In the genomic region with DNA sequence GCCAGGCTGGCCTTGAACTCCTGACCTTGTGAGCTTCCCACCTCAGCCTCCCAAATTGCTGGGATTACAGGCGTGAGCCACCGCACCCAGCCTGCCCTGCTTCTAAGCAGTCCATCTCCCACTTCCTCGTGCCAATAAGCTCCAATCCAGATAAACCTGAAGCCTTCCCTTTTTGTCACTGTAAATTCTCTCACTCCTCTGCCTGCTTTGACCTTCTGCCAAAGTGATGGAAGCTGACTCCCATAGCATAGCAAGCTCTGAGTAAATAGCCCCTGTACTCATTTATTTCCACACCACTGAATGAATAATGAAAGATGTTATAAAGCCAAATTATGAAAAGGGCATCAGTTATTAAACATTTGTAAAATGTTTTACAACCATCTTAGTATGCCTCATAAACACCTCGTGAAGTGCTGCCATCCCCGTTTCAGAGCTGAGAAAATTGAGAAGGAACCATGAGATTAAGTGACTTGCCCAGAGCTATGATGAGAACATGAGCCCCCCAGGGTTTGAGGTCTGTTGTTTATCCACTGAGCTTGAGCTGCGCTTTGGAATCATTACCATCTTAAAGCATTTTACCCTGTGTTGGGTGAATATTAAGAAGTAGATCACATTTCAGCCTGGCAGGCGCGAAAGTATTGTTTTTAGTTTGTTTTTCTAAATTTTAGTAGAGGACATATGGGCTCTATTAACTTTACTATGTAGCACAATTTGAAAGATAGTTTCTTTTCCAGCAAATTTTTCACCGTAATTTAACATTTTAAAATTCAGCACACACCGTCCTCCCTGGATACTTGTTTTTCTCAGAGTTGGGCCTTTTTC, we compare ENCODE assay signal across 11 cellular contexts. TPM values are rescaled to one million over a fixed set of nuclear protein-coding genes. Genes with fewer than 3 reads are reported as not detected.
DNase-seq lines count a peak whose midpoint lies in the region; ATAC-seq, FAIRE-seq and TF ChIP-seq lines count a peak whose summit lies in the region.
"Had no signal": no experiment of that assay in that cellular context is flagged by ENCODE, and none has a peak within 500 bp of the region (broad histone marks: within the 10 kb centered on the region; RNA-seq: fewer than 3 reads in every experiment).

No MANE protein-coding gene starts in this region.

- peaks cover 0 to 7% (median 2%) of the 10 kb centered on the region in 3 donors for H3K4me1 Mint-ChIP-seq in T-cell

- no peaks in the 10 kb centered on the region for H3K9me1 ChIP-seq in K562 (ENCODE audit: control insufficient read depth, insufficient read depth, low read length)

- TF ChIP-seq RAD21 in K562 (CRISPR knock-in tag; conservative IDR thresholded peaks at IDR 0.05 in 1 of 2, IDR thresholded peaks at IDR 0.05 in 1 of 2) = no peak

- H3K36me3 Mint-ChIP-seq in T-cell = no peaks in the 10 kb centered on the region
- H3K36me3 Mint-ChIP-seq: natural killer cell treated with Interleukin-12 subunit alpha and Interleukin-12 subunit beta and Interleukin-15 and Interleukin-18, amount 100 ng/mL, for 72 hours had no signal

- no peak overlapping the region for H3K4me3 ChIP-seq in K562
- peak overlapping the region; percentile 36; the same call in 1 of the 2 replicates for H3K4me3 ChIP-seq in iPS-20b (ENCODE audit: low read length)
- peak overlapping the region in 3 of 4 donors; percentile 22 to 30 (median 24) for H3K4me3 ChIP-seq in sigmoid colon

- no peak overlapping the region for H3K27ac Mint-ChIP-seq in T-cell
- H3K27ac Mint-ChIP-seq: natural killer cell treated with Interleukin-12 subunit alpha and Interleukin-12 subunit beta and Interleukin-15 and Interleukin-18, amount 100 ng/mL, for 72 hours had no signal

- H4K20me1 ChIP-seq in K562 (replicated peaks; ENCODE audit: control insufficient read depth, insufficient read depth, low read length) = no peaks in the 10 kb centered on the region

- no TSS peak for BruUV-seq in K562 (replicated peaks; lab: Mats Ljungman, UMichigan)

- no peaks in the 10 kb centered on the region for H3K4me1 ChIP-seq in K562 (replicated peaks in 1 of 2; ENCODE audit: control insufficient read depth in 2 of 2, insufficient read depth in 2 of 2, low read length in 2 of 2)
- peaks cover 9% of the 10 kb centered on the region; the same call in 1 of the 2 replicates for H3K4me1 ChIP-seq in iPS-20b (ENCODE audit: insufficient read depth, low read length)
- peaks cover 0 to 21% (median 16%) of the 10 kb centered on the region in 4 donors for H3K4me1 ChIP-seq in sigmoid colon

- H3K4me3 Mint-ChIP-seq in T-cell = no peak overlapping the region
- H3K4me3 Mint-ChIP-seq: natural killer cell treated with Interleukin-12 subunit alpha and Interleukin-12 subunit beta and Interleukin-15 and Interleukin-18, amount 100 ng/mL, for 72 hours had no signal

- H3K27ac ChIP-seq in K562 (ENCODE audit: extremely low read depth, low read depth, low read length) = no peak overlapping the region
- H3K27ac ChIP-seq in iPS-20b (ENCODE audit: low read length) = peak overlapping the region; percentile 16
- H3K27ac ChIP-seq in sigmoid colon = peak overlapping the region; percentile 47 to 60 (median 56)

- FAIRE-seq in K562 (lab: Jason Lieb, UNC) = no peak

- CTCF ChIA-PET in K562 (lab: Yijun Ruan, JAX; ENCODE audit: low intra/inter-chr PET ratio) = no interaction called here
- CTCF ChIA-PET in T-cell (lab: Charles Lee) = no interaction called here

- H3K9ac ChIP-seq in K562 (ENCODE audit: insufficient read depth in 1 of 2, low read depth in 2 of 2, low read length in 2 of 2) (no peak overlapping the region), iPS-20b (ENCODE audit: low read depth, low read length) (peak overlapping the region; percentile 3; the same call in 1 of the 2 replicates)
- H3K9ac ChIP-seq: SK-N-SH had no signal

- TF ChIP-seq CTCF in K562 (IDR thresholded peaks at IDR 0.05 in 2 of 3, conservative IDR thresholded peaks at IDR 0.05 in 1 of 3; ENCODE audit: insufficient read depth in 2 of 3, low read depth in 1 of 3, low read length in 3 of 3) (no peak), sigmoid colon (IDR thresholded peaks at IDR 0.05) (no peak)

- H3K36me3 ChIP-seq in K562 (ENCODE audit: control insufficient read depth, insufficient read depth, low read length) (no peaks in the 10 kb centered on the region), iPS-20b (ENCODE audit: insufficient read depth, low read depth, low read length) (no peaks in the 10 kb centered on the region), sigmoid colon (no peaks in the 10 kb centered on the region)

- no peaks in the 10 kb centered on the region for H3K79me2 ChIP-seq in K562 (ENCODE audit: control insufficient read depth, insufficient read depth, low read length)

- ATAC-seq in K562 = no peak
- no peak for ATAC-seq in T-cell (replicated peaks in 1 of 4)
- no peak for ATAC-seq in HG02763 (IDR thresholded peaks at IDR 0.05; ENCODE audit: unreplicated experiment)
- ATAC-seq: natural killer cell treated with Interleukin-12 subunit alpha and Interleukin-12 subunit beta and Interleukin-15 and Interleukin-18, amount 100 ng/mL, for 72 hours had no signal

- WGBS in K562 (ENCODE audit: insufficient coverage, low coverage, missing lambda C conversion rate) = 54% methylated on average over 9 of the region's 10 CpGs
- 14 to 57% methylated on average over 10 of the region's 10 CpGs for WGBS in sigmoid colon, 2 donors

- POLR2A ChIA-PET in K562 (lab: Yijun Ruan, JAX) = interaction anchor here (0.6 kb wide), 1 partner anchor 8 kb away, joined by 3 read pairs; no protein-coding TSS in a partner anchor
- POLR2A ChIA-PET in T-cell (lab: Charles Lee) = no interaction called here

- H3K9me3 ChIP-seq in K562 (replicated peaks; ENCODE audit: control insufficient read depth, insufficient read depth, low read depth, low read length) = no peaks in the 10 kb centered on the region
- no peaks in the 10 kb centered on the region for H3K9me3 ChIP-seq in iPS-20b (ENCODE audit: insufficient read depth, low read depth, low read length)
- no peaks in the 10 kb centered on the region for H3K9me3 ChIP-seq in sigmoid colon
- H3K9me3 ChIP-seq: SK-N-SH had no signal

- intact Hi-C loops in K562 (cut with micrococcal nuclease) = no loop called here
- intact Hi-C loops in sigmoid colon (cut with DNase I) = loop anchor here (10.0 kb wide), 1 partner anchor 155 kb away; no protein-coding TSS in a partner anchor

- TF ChIP-seq POLR2A in K562 (conservative IDR thresholded peaks at IDR 0.05) = no peak
- no peak for TF ChIP-seq POLR2A in sigmoid colon (IDR thresholded peaks at IDR 0.05)

- no peaks in the 10 kb centered on the region for H3K9me3 Mint-ChIP-seq in T-cell
- H3K9me3 Mint-ChIP-seq: natural killer cell treated with Interleukin-12 subunit alpha and Interleukin-12 subunit beta and Interleukin-15 and Interleukin-18, amount 100 ng/mL, for 72 hours had no signal

- no peak for TF ChIP-seq EP300 in K562 (IDR thresholded peaks at IDR 0.05; ENCODE audit: low read length)
- no peak for TF ChIP-seq EP300 in sigmoid colon (IDR thresholded peaks at IDR 0.05)

- H2AFZ ChIP-seq in K562 (ENCODE audit: low read depth, low read length) = no peak overlapping the region

- in situ Hi-C loops in K562 (cut with MboI) = no loop called here

- no peak overlapping the region for H3K4me2 ChIP-seq in K562 (ENCODE audit: insufficient read depth, low read length)
- H3K4me2 ChIP-seq: SK-N-SH had no signal

- DNase-seq in EL (peak; percentile 15), K562 (ENCODE audit: extremely low read depth in 1 of 4, low spot score in 3 of 4) (no peak), sigmoid colon (peak; percentile 55), T-cell (no peak), mucosa of gallbladder (ENCODE audit: low spot score) (no peak), NCI-H2196 treated with DMSO at 0.1 percent for 48 hours (lab: John Stamatoyannopoulos, UW; ENCODE audit: unreplicated experiment) (no peak)
- DNase-seq: activated CD8-positive, alpha-beta memory T cell treated with anti-CD3 and anti-CD28 coated beads, Interleukin-2, amount 50 U/mL, for 48 hours; SK-N-SH had no signal

- H3K27me3 Mint-ChIP-seq in T-cell = peaks cover 0 to 4% of the 10 kb centered on the region in 2 donors

- no peaks in the 10 kb centered on the region for H3K27me3 ChIP-seq in K562 (ENCODE audit: control insufficient read depth in 2 of 2, insufficient read depth in 2 of 2, low read length in 2 of 2)
- no peaks in the 10 kb centered on the region for H3K27me3 ChIP-seq in iPS-20b (ENCODE audit: insufficient read depth, low read length)
- no peaks in the 10 kb centered on the region for H3K27me3 ChIP-seq in sigmoid colon

RNA-seq across cellular contexts. Expression of a gene that starts 30.3 kb away (rescaled TPM):
- 3.2 and 5.0 TPM in 2 replicates for total RNA-seq in K562 (2011; cell fraction: chromatin; rRNA removed; ENCODE audit: low replicate concordance)
- 2.4 and 3.5 TPM in 2 replicates for total RNA-seq in K562 (2011; cell fraction: nucleolus; rRNA removed)
- total RNA-seq in K562 (2011; cell fraction: nucleoplasm; rRNA removed) = 4.5 and 6.0 TPM in 2 replicates
- total RNA-seq in K562 (2014; rRNA removed) = 0.91 and 3.3 TPM in 2 replicates
- 3.1 and 4.2 TPM in 2 replicates for total RNA-seq in K562 (2014; rRNA removed; fragmentation: Illumina TruSeq; extraction: Trizol)
- 4.5 and 4.7 TPM in 2 replicates for total RNA-seq in K562 (2015; rRNA removed; fragmentation: Illumina TruSeq; extraction: Trizol)
- 4.9 and 5.7 TPM in 2 replicates for total RNA-seq in K562 (2021)
- polyA plus RNA-seq in K562 (2011; rRNA removed) = 1.1 and 2.7 TPM in 2 replicates
- polyA plus RNA-seq in K562 (2011; cell fraction: cytosol; rRNA removed) = 1.6 and 2.4 TPM in 2 replicates
- 0.56 and 0.57 TPM in 2 replicates for polyA plus RNA-seq in K562 (2011; cell fraction: nucleus; rRNA removed)
- 4.5 and 9.5 TPM in 2 replicates for polyA plus RNA-seq in K562 (2012)
- polyA plus RNA-seq in K562 (2014; fragmentation: Illumina TruSeq; extraction: Trizol) = 6.2 and 8.6 TPM in 2 replicates
- polyA plus RNA-seq in K562 (2014; fragmentation: Nextera tagmentation; extraction: Ambion mirVana) = 1 to 10 TPM in 1 of 2 experiments, under 1 TPM in 1; 0.76 to 1.4 TPM
- polyA plus RNA-seq in K562 (2014; rRNA removed) = 3.4 and 3.9 TPM in 2 replicates
- polyA minus RNA-seq in K562 (2011; rRNA and poly(A)+ RNA removed) = 1.8 and 2.4 TPM in 2 replicates
- polyA minus RNA-seq in K562 (2011; cell fraction: cytosol; rRNA and poly(A)+ RNA removed) = 1.2 and 2.1 TPM in 2 replicates
- 0.22 and 0.27 TPM in 2 replicates for polyA minus RNA-seq in K562 (2011; cell fraction: nucleus; rRNA and poly(A)+ RNA removed)
- total RNA-seq in sigmoid colon = 10 to 100 TPM; 11.5 to 16.6 (median 12.2) TPM
- 10 to 100 TPM in 1 of 3 donors, 1 to 10 TPM in 2; 5.8 to 21.4 (median 7.2) TPM for polyA plus RNA-seq in sigmoid colon
- total RNA-seq in T-cell = 1 to 10 TPM in 2 of 5 donors, under 1 TPM in 3; 0.16 to 1.6 (median 0.96) TPM
- 66.7 TPM for total RNA-seq in mucosa of gallbladder

RNA-seq across cellular contexts. Expression of a gene that starts 37.2 kb away (rescaled TPM):
- 20.7 and 32.7 TPM in 2 replicates for total RNA-seq in K562 (2011; cell fraction: chromatin; rRNA removed; ENCODE audit: low replicate concordance)
- 8.8 and 10.3 TPM in 2 replicates for total RNA-seq in K562 (2011; cell fraction: nucleolus; rRNA removed)
- total RNA-seq in K562 (2011; cell fraction: nucleoplasm; rRNA removed) = 15.6 and 19.1 TPM in 2 replicates
- 5.4 and 8.5 TPM in 2 replicates for total RNA-seq in K562 (2014; rRNA removed)
- 4.1 and 4.3 TPM in 2 replicates for total RNA-seq in K562 (2014; rRNA removed; fragmentation: Illumina TruSeq; extraction: Trizol)
- 2.4 and 2.6 TPM in 2 replicates for total RNA-seq in K562 (2015; rRNA removed; fragmentation: Illumina TruSeq; extraction: Trizol)
- 12.4 TPM in 2 replicates for total RNA-seq in K562 (2021)
- 6.6 and 7.4 TPM in 2 replicates for polyA plus RNA-seq in K562 (2011; rRNA removed)
- 5.9 and 8.6 TPM in 2 replicates for polyA plus RNA-seq in K562 (2011; cell fraction: cytosol; rRNA removed)
- 7.1 and 10.6 TPM in 2 replicates for polyA plus RNA-seq in K562 (2011; cell fraction: nucleus; rRNA removed)
- 5.3 and 7.3 TPM in 2 replicates for polyA plus RNA-seq in K562 (2012)
- 9.2 and 10.0 TPM in 2 replicates for polyA plus RNA-seq in K562 (2014; fragmentation: Illumina TruSeq; extraction: Trizol)
- polyA plus RNA-seq in K562 (2014; fragmentation: Nextera tagmentation; extraction: Ambion mirVana) = under 1 TPM; 0.31 to 0.77 TPM
- 8.9 and 11.1 TPM in 2 replicates for polyA plus RNA-seq in K562 (2014; rRNA removed)
- polyA minus RNA-seq in K562 (2011; rRNA and poly(A)+ RNA removed) = 9.9 and 10.6 TPM in 2 replicates
- polyA minus RNA-seq in K562 (2011; cell fraction: cytosol; rRNA and poly(A)+ RNA removed) = 11.0 and 11.2 TPM in 2 replicates
- 7.1 and 12.2 TPM in 2 replicates for polyA minus RNA-seq in K562 (2011; cell fraction: nucleus; rRNA and poly(A)+ RNA removed)
- total RNA-seq in sigmoid colon = 10 to 100 TPM in 3 of 4 donors, 1 to 10 TPM in 1; 7.1 to 25.3 (median 14.0) TPM
- 1 to 10 TPM; 3.7 to 7.0 (median 6.0) TPM for polyA plus RNA-seq in sigmoid colon
- 10 to 100 TPM; 18.0 to 34.0 (median 25.5) TPM for total RNA-seq in T-cell
- 14.2 TPM for total RNA-seq in mucosa of gallbladder

RNA-seq across cellular contexts. Expression of a gene that starts 52.9 kb away (rescaled TPM):
- total RNA-seq in K562 (2011; cell fraction: chromatin; rRNA removed; ENCODE audit: low replicate concordance) = 38.8 and 60.4 TPM in 2 replicates
- 28.2 and 38.7 TPM in 2 replicates for total RNA-seq in K562 (2011; cell fraction: nucleolus; rRNA removed)
- 30.5 and 33.0 TPM in 2 replicates for total RNA-seq in K562 (2011; cell fraction: nucleoplasm; rRNA removed)
- total RNA-seq in K562 (2014; rRNA removed) (17.0 and 18.9 TPM in 2 replicates), K562 (2014; rRNA removed; fragmentation: Illumina TruSeq; extraction: Trizol) (10.8 and 13.4 TPM in 2 replicates), K562 (2015; rRNA removed; fragmentation: Illumina TruSeq; extraction: Trizol) (11.5 and 12.3 TPM in 2 replicates), K562 (2021) (13.2 and 15.5 TPM in 2 replicates), sigmoid colon (10 to 100 TPM; 36.0 to 55.1 (median 41.6) TPM), T-cell (1 to 10 TPM; 4.9 to 8.7 (median 6.3) TPM), mucosa of gallbladder (36.3 TPM)
- polyA plus RNA-seq in K562 (2011; rRNA removed) (10.2 and 11.3 TPM in 2 replicates), K562 (2014; fragmentation: Illumina TruSeq; extraction: Trizol) (7.8 and 10.5 TPM in 2 replicates), K562 (2014; fragmentation: Nextera tagmentation; extraction: Ambion mirVana) (10 to 100 TPM in 1 of 2 experiments, 1 to 10 TPM in 1; 3.0 to 10.3 TPM), K562 (2014; rRNA removed) (8.1 and 9.9 TPM in 2 replicates), sigmoid colon (1 to 10 TPM; 1.8 to 7.2 (median 4.8) TPM)
- 19.2 and 20.8 TPM in 2 replicates for polyA plus RNA-seq in K562 (2011; cell fraction: cytosol; rRNA removed)
- polyA plus RNA-seq in K562 (2011; cell fraction: nucleus; rRNA removed) = 29.8 and 46.7 TPM in 2 replicates
- 7.7 and 9.4 TPM in 2 replicates for polyA plus RNA-seq in K562 (2012)
- 68.0 and 70.2 TPM in 2 replicates for polyA minus RNA-seq in K562 (2011; rRNA and poly(A)+ RNA removed)
- 16.3 and 20.8 TPM in 2 replicates for polyA minus RNA-seq in K562 (2011; cell fraction: cytosol; rRNA and poly(A)+ RNA removed)
- 21.0 and 26.5 TPM in 2 replicates for polyA minus RNA-seq in K562 (2011; cell fraction: nucleus; rRNA and poly(A)+ RNA removed)

Comparison
In these comparisons a context has a peak if more than half of its experiments do, and no peak if none do; other contexts are left out.
1. DNase-seq: peak in EL (single experiment) and sigmoid colon (single experiment); none in K562 (0 of 4), T-cell (0 of 34), mucosa of gallbladder (single experiment) and NCI-H2196 treated with DMSO at 0.1 percent for 48 hours (single experiment).